In the genomic region with DNA sequence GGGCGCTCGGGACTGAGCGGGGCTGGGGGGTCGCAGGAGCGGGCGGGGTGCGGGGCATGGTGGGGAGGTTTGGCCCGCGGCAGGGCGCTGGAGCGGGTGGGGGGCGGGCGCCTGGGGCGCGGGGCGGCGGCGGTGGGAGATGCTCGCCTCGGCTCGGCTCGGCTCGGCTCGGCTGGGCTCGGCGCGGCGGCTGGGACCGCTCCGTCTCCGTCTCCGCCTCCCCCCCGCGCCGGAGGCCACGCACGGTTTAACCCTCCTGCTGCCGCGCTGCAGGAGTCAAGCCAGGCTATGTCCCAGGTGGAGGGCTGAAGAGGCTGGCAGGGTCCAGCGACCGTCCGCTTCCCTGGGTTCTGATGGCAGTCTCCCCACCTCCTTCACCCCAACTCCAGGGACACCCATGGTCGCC, we compare ENCODE assay signal across 1 cellular context.
TF ChIP-seq lines count a peak whose summit lies in the region.

A gene with protein sequence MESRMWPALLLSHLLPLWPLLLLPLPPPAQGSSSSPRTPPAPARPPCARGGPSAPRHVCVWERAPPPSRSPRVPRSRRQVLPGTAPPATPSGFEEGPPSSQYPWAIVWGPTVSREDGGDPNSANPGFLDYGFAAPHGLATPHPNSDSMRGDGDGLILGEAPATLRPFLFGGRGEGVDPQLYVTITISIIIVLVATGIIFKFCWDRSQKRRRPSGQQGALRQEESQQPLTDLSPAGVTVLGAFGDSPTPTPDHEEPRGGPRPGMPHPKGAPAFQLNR (minus strand): TSS at position 170 of the 406 bp plus-strand sequence. CDS start 2,754 bp downstream, outside the sequence.

TF ChIP-seq in H1, 55 proteins besides CTCF, POLR2A, EP300 and RAD21:
- TF ChIP-seq KDM4A (IDR thresholded peaks at IDR 0.05; ENCODE audit: low read depth, low read length, severe bottlenecking) (peak; percentile 13), JUN (IDR thresholded peaks at IDR 0.05; ENCODE audit: low read depth, low read length) (no peak), POU5F1 (IDR thresholded peaks at IDR 0.05; ENCODE audit: low read depth, low read length) (no peak), SP4 (IDR thresholded peaks at IDR 0.05; ENCODE audit: low read length) (no peak), CBX5 (IDR thresholded peaks at IDR 0.05; ENCODE audit: low read depth, low read length) (no peak)
- TF ChIP-seq, protein P1, sequence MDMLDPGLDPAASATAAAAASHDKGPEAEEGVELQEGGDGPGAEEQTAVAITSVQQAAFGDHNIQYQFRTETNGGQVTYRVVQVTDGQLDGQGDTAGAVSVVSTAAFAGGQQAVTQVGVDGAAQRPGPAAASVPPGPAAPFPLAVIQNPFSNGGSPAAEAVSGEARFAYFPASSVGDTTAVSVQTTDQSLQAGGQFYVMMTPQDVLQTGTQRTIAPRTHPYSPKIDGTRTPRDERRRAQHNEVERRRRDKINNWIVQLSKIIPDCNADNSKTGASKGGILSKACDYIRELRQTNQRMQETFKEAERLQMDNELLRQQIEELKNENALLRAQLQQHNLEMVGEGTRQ (IDR thresholded peaks at IDR 0.05; ENCODE audit: low read length): no peak
